12 cellular contexts compared by ENCODE assay signal in the genomic region with DNA sequence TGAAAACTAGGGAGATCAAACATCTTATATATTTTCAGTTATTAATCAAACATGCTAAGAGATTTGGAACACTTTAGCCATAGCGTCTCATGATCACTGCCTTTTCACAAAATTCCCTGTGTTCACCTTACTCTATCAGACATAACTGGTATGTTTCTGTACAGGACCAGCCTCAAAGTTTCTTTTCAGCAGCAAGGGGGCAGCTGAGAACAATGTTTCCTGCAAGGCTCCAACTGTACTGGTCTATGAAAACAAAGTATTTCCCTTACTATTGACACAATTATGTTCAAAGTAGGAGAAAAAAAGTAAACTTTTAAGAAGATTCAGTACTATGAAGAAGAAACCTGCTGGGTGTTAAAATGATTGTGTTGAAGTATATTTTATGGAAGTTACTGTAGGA.
DNase-seq lines count a peak whose midpoint lies in the region; TF ChIP-seq lines count a peak whose summit lies in the region.
"Had no signal": no experiment of that assay in that cellular context is flagged by ENCODE, and none has a peak within 500 bp of the region (broad histone marks: within the 10 kb centered on the region; RNA-seq: fewer than 3 reads in every experiment).

No MANE protein-coding gene starts in this region.

- H4K20me1 ChIP-seq in fibroblast of lung (ENCODE audit: control insufficient read depth, extremely low read depth, insufficient read depth, low read length), result no peaks in the 10 kb centered on the region

- no peaks in the 10 kb centered on the region for H3K27me3 ChIP-seq in fibroblast of lung (ENCODE audit: control insufficient read depth, insufficient read depth, low read length)
- H3K27me3 ChIP-seq: MG63 had no signal

- H3K4me2 ChIP-seq in fibroblast of lung (ENCODE audit: extremely low read depth, insufficient read depth, low read length), result no peak overlapping the region

- H2AFZ ChIP-seq in fibroblast of lung (ENCODE audit: low read length), result no peak overlapping the region

- no peaks in the 10 kb centered on the region for H3K4me1 Mint-ChIP-seq in T-helper 2 cell treated with Interferon-gamma antibody and Interleukin-4, amounts not matched to agents 5 μg/mL and 100 μg/mL, for 36 hours (ENCODE audit: low read depth)
- H3K4me1 Mint-ChIP-seq: activated naive CD4-positive, alpha-beta T cell treated with anti-CD3 and anti-CD28 coated beads, Interleukin-2, amount 50 U/mL, for 24 hours had no signal

- no peaks in the 10 kb centered on the region for H3K79me2 ChIP-seq in fibroblast of lung (ENCODE audit: control insufficient read depth, insufficient read depth, low read length)

- no peak overlapping the region for H3K4me3 ChIP-seq in fibroblast of lung (replicated peaks in 1 of 4; ENCODE audit: control extremely low read depth in 1 of 4, insufficient read depth in 1 of 4, low read depth in 3 of 4, low read length in 4 of 4)
- H3K4me3 ChIP-seq: MG63 had no signal

- H3K27ac Mint-ChIP-seq in T-helper 2 cell treated with Interferon-gamma antibody and Interleukin-4, amounts not matched to agents 5 μg/mL and 100 μg/mL, for 36 hours, result no peak overlapping the region
- H3K27ac Mint-ChIP-seq: activated naive CD4-positive, alpha-beta T cell treated with anti-CD3 and anti-CD28 coated beads, Interleukin-2, amount 50 U/mL, for 24 hours; type B pancreatic cell had no signal

- TF ChIP-seq CTCF in GM13976 (IDR thresholded peaks at IDR 0.05; ENCODE audit: borderline replicate concordance, control extremely low read depth, extremely low read depth, insufficient read depth, missing control alignments) (peak; percentile 30), fibroblast of lung (conservative IDR thresholded peaks at IDR 0.05 in 1 of 2, IDR thresholded peaks at IDR 0.05 in 1 of 2; ENCODE audit: low read depth in 1 of 2, low read length in 2 of 2) (peak; percentile 62 to 63)

- H3K9me3 ChIP-seq in fibroblast of lung (ENCODE audit: control insufficient read depth, insufficient read depth, low read depth, low read length), result no peaks in the 10 kb centered on the region
- H3K9me3 ChIP-seq: MG63 had no signal

- no peaks in the 10 kb centered on the region for H3K36me3 ChIP-seq in fibroblast of lung (ENCODE audit: control insufficient read depth, insufficient read depth, low read length)

- H3K9ac ChIP-seq in fibroblast of lung (ENCODE audit: insufficient read depth, low read length), result no peak overlapping the region

- H3K4me3 Mint-ChIP-seq in T-helper 2 cell treated with Interferon-gamma antibody and Interleukin-4, amounts not matched to agents 5 μg/mL and 100 μg/mL, for 36 hours, result no peak overlapping the region
- H3K4me3 Mint-ChIP-seq: activated naive CD4-positive, alpha-beta T cell treated with anti-CD3 and anti-CD28 coated beads, Interleukin-2, amount 50 U/mL, for 24 hours; type B pancreatic cell had no signal

- no peak overlapping the region for H3K27ac ChIP-seq in fibroblast of lung (ENCODE audit: insufficient read depth, low read length)

- in situ Hi-C loops in GM13976 (cut with MboI; ENCODE audit: low sequenced_read_pairs, unreplicated experiment) (no loop called here), SK-MEL-5 (cut with HindIII; ENCODE audit: low pct_unique_long_range_greater_than_20kb, low sequenced_read_pairs) (no loop called here)

- no peak for DNase-seq in GM13976 (ENCODE audit: low spot score)
- DNase-seq in SK-MEL-5 (ENCODE audit: low read depth, low spot score), result peak; percentile 22
- DNase-seq in fibroblast of lung (ENCODE audit: low read depth in 2 of 2), result peak; percentile 42 to 70
- DNase-seq in renal cortical epithelial cell (ENCODE audit: low read depth), result peak; percentile 53
- no peak for DNase-seq in NCI-H446 treated with DMSO at 0.1 percent for 48 hours (lab: John Stamatoyannopoulos, UW)
- no peak for DNase-seq in NCI-H526 (lab: John Stamatoyannopoulos, UW)
- DNase-seq in T-helper 2 cell treated with Interferon-gamma antibody and Interleukin-4, amounts not matched to agents 5 μg/mL and 100 μg/mL, for 36 hours (ENCODE audit: low spot score), result no peak
- no peak for DNase-seq in islet precursor cell
- DNase-seq: MG63, T-helper 1 cell had no signal

- no peaks in the 10 kb centered on the region for H3K27me3 Mint-ChIP-seq in T-helper 2 cell treated with Interferon-gamma antibody and Interleukin-4, amounts not matched to agents 5 μg/mL and 100 μg/mL, for 36 hours (ENCODE audit: low read depth)
- H3K27me3 Mint-ChIP-seq: activated naive CD4-positive, alpha-beta T cell treated with anti-CD3 and anti-CD28 coated beads, Interleukin-2, amount 50 U/mL, for 24 hours; type B pancreatic cell had no signal

- no peaks in the 10 kb centered on the region for H3K9me3 Mint-ChIP-seq in T-helper 2 cell treated with Interferon-gamma antibody and Interleukin-4, amounts not matched to agents 5 μg/mL and 100 μg/mL, for 36 hours
- H3K9me3 Mint-ChIP-seq: activated naive CD4-positive, alpha-beta T cell treated with anti-CD3 and anti-CD28 coated beads, Interleukin-2, amount 50 U/mL, for 24 hours; type B pancreatic cell had no signal

- H3K4me1 ChIP-seq in fibroblast of lung (ENCODE audit: control insufficient read depth, extremely low read depth, insufficient read depth, low read length), result no peaks in the 10 kb centered on the region

- peaks cover 23% of the 10 kb centered on the region for H3K36me3 Mint-ChIP-seq in T-helper 2 cell treated with Interferon-gamma antibody and Interleukin-4, amounts not matched to agents 5 μg/mL and 100 μg/mL, for 36 hours (ENCODE audit: low read depth)

Comparison
In these comparisons a context has a peak if more than half of its experiments do, and no peak if none do; other contexts are left out.
1. DNase-seq: peak in SK-MEL-5 (single experiment), fibroblast of lung (2 of 2) and renal cortical epithelial cell (single experiment); none in GM13976 (single experiment), NCI-H446 treated with DMSO at 0.1 percent for 48 hours (single experiment), NCI-H526 (0 of 2), T-helper 2 cell treated with Interferon-gamma antibody and Interleukin-4, amounts not matched to agents 5 μg/mL and 100 μg/mL, for 36 hours (single experiment) and islet precursor cell (single experiment).